Comparison of ENCODE assay signal across 11 cellular contexts in genomic region chr5:173753307-173754168, GRCh38.
DNase-seq lines count a peak whose midpoint lies in the region; TF ChIP-seq lines count a peak whose summit lies in the region.
"Had no signal": no experiment of that assay in that cellular context is flagged by ENCODE, and none has a peak within 500 bp of the region (broad histone marks: within the 10 kb centered on the region; RNA-seq: fewer than 3 reads in every experiment).

No MANE protein-coding gene starts in this region.

- no peak for TF ChIP-seq CTCF in foreskin fibroblast (IDR thresholded peaks at IDR 0.05; ENCODE audit: low read depth, low read length)
- no peak for TF ChIP-seq CTCF in osteoblast (IDR thresholded peaks at IDR 0.05; ENCODE audit: extremely low read depth, low read depth, low read length)
- no peak for TF ChIP-seq CTCF in transverse colon (IDR thresholded peaks at IDR 0.05)
- TF ChIP-seq CTCF in GM20000 (IDR thresholded peaks at IDR 0.05; ENCODE audit: extremely low read depth, missing control alignments), result no peak

- WGBS in transverse colon (ENCODE audit: low coverage in 1 of 2), 2 donors, result 80% methylated on average over 2 to 15 of the region's 15 CpGs

- peak overlapping the region; percentile 65 for H2AFZ ChIP-seq in osteoblast (ENCODE audit: low read length)
- H2AFZ ChIP-seq: PC-9 had no signal

- peaks cover 5% of the 10 kb centered on the region for H3K27me3 ChIP-seq in osteoblast (ENCODE audit: insufficient read depth, low read length)
- H3K27me3 ChIP-seq in transverse colon, result no peaks in the 10 kb centered on the region

- TF ChIP-seq EP300 in transverse colon (IDR thresholded peaks at IDR 0.05; ENCODE audit: low read depth), result no peak

- H3K4me3 ChIP-seq in foreskin fibroblast (ENCODE audit: low read depth in 1 of 2, low read length in 2 of 2) (no peak overlapping the region), osteoblast (ENCODE audit: insufficient read depth, low read length) (no peak overlapping the region), transverse colon (no peak overlapping the region)
- H3K4me3 ChIP-seq: PC-9 had no signal

- no peaks in the 10 kb centered on the region for H3K79me2 ChIP-seq in osteoblast (ENCODE audit: insufficient read depth, low read length)

- H3K4me2 ChIP-seq in osteoblast (ENCODE audit: insufficient read depth, low read length), result no peak overlapping the region
- H3K4me2 ChIP-seq: PC-9 had no signal

- no peaks in the 10 kb centered on the region for H3K4me1 ChIP-seq in osteoblast (ENCODE audit: insufficient read depth, low read length)
- no peaks in the 10 kb centered on the region for H3K4me1 ChIP-seq in transverse colon
- H3K4me1 ChIP-seq: Caco-2 had no signal

- intact Hi-C loops in posterior vena cava (cut with DNase I) (no loop called here), transverse colon (cut with DNase I; ENCODE audit: low total_unique reads) (no loop called here)

- CTCF ChIA-PET in HEK293T (lab: Yijun Ruan, JAX), result interaction anchor here (0.6 to 1.3 kb wide), 3 partner anchors 124 to 1292 kb away, joined by 3 to 4 read pairs (median 3); no protein-coding TSS in a partner anchor

- in situ Hi-C loops in transverse colon (cut with MboI; ENCODE audit: low pct_ligation_motif_present in 1 of 4, low pct_unique_long_range_greater_than_20kb in 1 of 4, low sequenced_read_pairs in 3 of 4), result no loop called here

- no peak for TF ChIP-seq POLR2A in transverse colon (IDR thresholded peaks at IDR 0.05)

- H4K20me1 ChIP-seq in osteoblast (ENCODE audit: insufficient read depth, low read length), result no peaks in the 10 kb centered on the region

- H3K9me3 ChIP-seq in osteoblast (ENCODE audit: low read depth, low read length), result no peaks in the 10 kb centered on the region
- no peaks in the 10 kb centered on the region for H3K9me3 ChIP-seq in transverse colon
- H3K9me3 ChIP-seq: Caco-2 had no signal

- H3K36me3 ChIP-seq in osteoblast (ENCODE audit: insufficient read depth, low read length) (no peaks in the 10 kb centered on the region), transverse colon (no peaks in the 10 kb centered on the region)

- H3K27ac ChIP-seq in osteoblast (ENCODE audit: low read depth, low read length) (no peak overlapping the region), transverse colon (no peak overlapping the region)
- H3K27ac ChIP-seq: PC-9 had no signal

- DNase-seq in HEK293T (ENCODE audit: extremely low spot score), result peak; percentile 90
- peak; percentile 58 for DNase-seq in NCI-H69 (lab: John Stamatoyannopoulos, UW)
- DNase-seq in foreskin fibroblast, result peak; percentile 37 to 57
- no peak for DNase-seq in osteoblast (ENCODE audit: insufficient read length, low spot score, missing footprints)
- no peak for DNase-seq in NAMALWA (ENCODE audit: low spot score)
- DNase-seq in posterior vena cava (ENCODE audit: low spot score), result no peak
- no peak for DNase-seq in transverse colon
- DNase-seq in GM20000 (ENCODE audit: low spot score), result no peak
- DNase-seq: activated CD4-positive, alpha-beta T cell treated with anti-CD3 and anti-CD28 coated beads, Interleukin-2, amount 10 ng/mL, durations not matched to agents 24 days and 14 days had no signal

- POLR2A ChIA-PET in HEK293T (lab: Yijun Ruan, JAX), result interaction anchor here (1.0 to 1.4 kb wide), 4 partner anchors 8 to 18 kb away, joined by 3 to 9 read pairs (median 4); no protein-coding TSS in a partner anchor

TF ChIP-seq in HEK293T, 16 proteins besides CTCF, POLR2A, EP300 and RAD21:
- TF ChIP-seq L3MBTL2 (conservative IDR thresholded peaks at IDR 0.05) (peak; percentile 19; the same call in 1 of the 2 replicates), SUZ12 (IDR thresholded peaks at IDR 0.05) (no peak)

Comparison
In these comparisons a context has a peak if more than half of its experiments do, and no peak if none do; other contexts are left out.
1. DNase-seq: peak in HEK293T (single experiment), NCI-H69 (single experiment) and foreskin fibroblast (2 of 2); none in osteoblast (single experiment), NAMALWA (single experiment), posterior vena cava (single experiment), transverse colon (single experiment) and GM20000 (single experiment).